ENCODE assay signal across 8 cellular contexts in the genomic region with DNA sequence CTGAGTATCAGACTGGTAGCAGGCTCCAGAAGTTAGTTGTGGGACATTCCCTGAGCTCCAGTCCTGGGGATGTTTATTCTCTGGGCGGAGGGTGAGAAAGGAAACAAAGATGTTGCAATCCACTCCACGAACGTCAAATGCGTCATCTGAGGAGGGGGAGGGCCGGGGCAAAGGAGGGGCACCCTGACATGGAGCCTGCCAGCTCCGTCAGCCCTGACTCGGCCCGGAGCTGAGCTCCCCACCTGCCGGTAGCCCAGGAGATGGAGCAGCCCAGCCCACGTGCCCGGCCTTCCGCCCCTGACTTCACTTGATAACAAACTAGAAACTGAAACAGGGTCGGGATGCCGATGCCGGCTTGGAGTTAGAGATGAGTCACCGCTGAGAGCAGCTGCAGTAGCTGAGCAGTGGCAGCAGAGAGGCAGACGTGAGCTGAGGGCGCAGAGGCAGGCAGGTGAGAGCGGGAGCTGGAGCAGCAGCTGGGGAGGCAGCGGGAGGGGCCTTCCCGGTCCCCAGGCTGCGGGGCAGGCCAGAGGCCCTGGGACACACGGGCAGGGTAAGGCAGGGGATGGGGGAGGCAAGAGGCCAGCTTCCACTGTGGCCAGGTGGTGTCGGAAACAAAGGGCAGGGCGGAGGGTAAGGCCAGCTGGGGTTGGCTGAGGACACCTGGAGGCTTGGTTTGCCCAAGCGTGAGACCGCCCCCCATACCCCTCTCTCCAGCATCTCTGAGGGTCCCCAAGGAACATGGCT. TPM values are rescaled to one million over a fixed set of nuclear protein-coding genes. Genes with fewer than 3 reads are reported as not detected.
DNase-seq lines count a peak whose midpoint lies in the region; ATAC-seq and TF ChIP-seq lines count a peak whose summit lies in the region.

Gene ISG20, plus strand, starts transcription at position 391 of the 747 bp plus-strand sequence. Its CDS starts 351 bp downstream, at position 742.

- H3K27me3 ChIP-seq in gastroesophageal sphincter (no peaks in the 10 kb centered on the region), suprapubic skin (no peaks in the 10 kb centered on the region)

- peak; percentile 92 for ATAC-seq in gastroesophageal sphincter

- TF ChIP-seq CTCF in gastroesophageal sphincter (IDR thresholded peaks at IDR 0.05) = peak in 3 of 4 experiments; percentile 46 to 62 (median 54)
- TF ChIP-seq CTCF in suprapubic skin (IDR thresholded peaks at IDR 0.05) = peak; percentile 24 to 58

- WGBS in gastroesophageal sphincter (ENCODE audit: low coverage in 1 of 2), 2 donors = 0 to 27% methylated on average over 3 to 7 of the region's 27 CpGs
- 8% methylated on average over 25 of the region's 27 CpGs for WGBS in suprapubic skin

- H3K4me1 ChIP-seq in gastroesophageal sphincter (peaks cover 2 to 26% (median 8%) of the 10 kb centered on the region in 3 donors), suprapubic skin (peaks cover 41% of the 10 kb centered on the region)

- TF ChIP-seq POLR2A in gastroesophageal sphincter (IDR thresholded peaks at IDR 0.05) = peak; percentile 42 to 48
- peak in 1 of 2 donors; percentile 48 for TF ChIP-seq POLR2A in suprapubic skin (IDR thresholded peaks at IDR 0.05)

- H3K36me3 ChIP-seq in gastroesophageal sphincter = no peaks in the 10 kb centered on the region
- H3K36me3 ChIP-seq in suprapubic skin = no peaks in the 10 kb centered on the region

- TF ChIP-seq EP300 in gastroesophageal sphincter (IDR thresholded peaks at IDR 0.05) (peak; percentile 32), suprapubic skin (IDR thresholded peaks at IDR 0.05) (peak; percentile 16)

- peak within 1 kb of the TSS; percentile 81 to 87 (median 84) for H3K27ac ChIP-seq in gastroesophageal sphincter
- H3K27ac ChIP-seq in suprapubic skin = peak within 1 kb of the TSS; percentile 81

- peak within 1 kb of the TSS; percentile 36 to 53 for H3K4me3 ChIP-seq in gastroesophageal sphincter
- H3K4me3 ChIP-seq in suprapubic skin = peak within 1 kb of the TSS; percentile 40

- in situ Hi-C loops in G401 (cut with HindIII; ENCODE audit: low sequenced_read_pairs) (no loop called here), SK-MEL-5 (cut with HindIII; ENCODE audit: low pct_unique_long_range_greater_than_20kb, low sequenced_read_pairs) (no loop called here)

- H3K9me3 ChIP-seq in gastroesophageal sphincter (no peaks in the 10 kb centered on the region), suprapubic skin (no peaks in the 10 kb centered on the region)

- DNase-seq in G401 (ENCODE audit: low spot score) = peak; percentile 36
- peak; percentile 72 for DNase-seq in GOT3 (lab: John Stamatoyannopoulos, UW)
- DNase-seq in LHCN-M2 (ENCODE audit: low read depth) = peak; percentile 97
- peak; percentile 91 for DNase-seq in SK-MEL-5 (ENCODE audit: low read depth, low spot score)
- peak; percentile 96 for DNase-seq in activated naive CD4-positive, alpha-beta T cell treated with Interleukin-2 at 50 U/mL for 16 hours
- peak in 55 of 56 donors; percentile 29 to 94 (median 64) for DNase-seq in nucleus accumbens (lab: John Stamatoyannopoulos, UW)
- DNase-seq in suprapubic skin (ENCODE audit: low spot score in 2 of 2) = peak; percentile 96 to 97

RNA-seq across cellular contexts. Expression of gene ISG20, which starts in this region (rescaled TPM):
- total RNA-seq in G401 (2014; rRNA removed; shearing (Covaris generic)) = 6.6 and 12.5 TPM in 2 replicates
- total RNA-seq in LHCN-M2 (2014; rRNA removed) = 0.51 and 0.57 TPM in 2 replicates
- polyA plus RNA-seq in LHCN-M2 (2012) = 0.77 TPM
- 121 and 125 TPM in 2 replicates for total RNA-seq in SK-MEL-5 (2014; rRNA removed; shearing (Covaris generic))
- polyA plus RNA-seq in SK-MEL-5 (2015; cell fraction: cytosol; rRNA removed) = 47.3 and 58.4 TPM in 2 replicates
- polyA plus RNA-seq in SK-MEL-5 (2015; cell fraction: nucleus; rRNA removed) = 21.1 and 28.7 TPM in 2 replicates
- total RNA-seq in gastroesophageal sphincter = 1 to 10 TPM; 2.5 to 8.7 (median 5.9) TPM
- total RNA-seq in suprapubic skin = 10 to 100 TPM in 3 of 4 donors, 1 to 10 TPM in 1; 6.1 to 15.1 (median 12.9) TPM

Comparison
In these comparisons a context has a peak if more than half of its experiments do, and no peak if none do; other contexts are left out.
1. Peak in every context shown above with its lines: DNase-seq, ATAC-seq, H3K4me3 ChIP-seq and H3K27ac ChIP-seq.
2. Peak in DNase-seq in LHCN-M2; RNA of the gene not detected or under 1 TPM.
3. DNase-seq: peak in every context shown above with its lines; median percentile 97 in LHCN-M2; 96 in suprapubic skin; 96 in activated naive CD4-positive, alpha-beta T cell treated with Interleukin-2 at 50 U/mL for 16 hours; 91 in SK-MEL-5; 72 in GOT3; 64 in nucleus accumbens; 36 in G401.